ENCODE assay signal across 8 cellular contexts in genomic region chr19:2507109-2507508, GRCh38. TPM values are rescaled to one million over a fixed set of nuclear protein-coding genes. Genes with fewer than 3 reads are reported as not detected.
DNase-seq lines count a peak whose midpoint lies in the region; ATAC-seq, FAIRE-seq and TF ChIP-seq lines count a peak whose summit lies in the region.

No MANE protein-coding gene starts in this region.

- TF ChIP-seq CTCF in breast epithelium (IDR thresholded peaks at IDR 0.05), result no peak
- TF ChIP-seq CTCF in D721Med (IDR thresholded peaks at IDR 0.05; ENCODE audit: insufficient read depth, missing control alignments), result no peak

- no peaks in the 10 kb centered on the region for H3K9me3 ChIP-seq in breast epithelium

- no peak for DNase-seq in activated naive CD8-positive, alpha-beta T cell treated with anti-CD3 and anti-CD28 coated beads, Interleukin-2, amount 50 U/mL, for 24 hours
- DNase-seq in NCI-H748 (lab: John Stamatoyannopoulos, UW; ENCODE audit: unreplicated experiment), result peak; percentile 92
- DNase-seq in breast epithelium (ENCODE audit: low spot score in 2 of 2), result peak; percentile 55 to 76
- DNase-seq in naive B cell, result peak; percentile 69
- DNase-seq in NCI-H1048 (lab: John Stamatoyannopoulos, UW), result no peak
- DNase-seq in D721Med (ENCODE audit: insufficient read length, low spot score), result no peak

- peak overlapping the region; percentile 80 to 87 for H3K27ac ChIP-seq in breast epithelium

- no peaks in the 10 kb centered on the region for H3K9me3 Mint-ChIP-seq in activated naive CD8-positive, alpha-beta T cell (ENCODE audit: low read depth)
- no peaks in the 10 kb centered on the region for H3K9me3 Mint-ChIP-seq in activated naive CD8-positive, alpha-beta T cell treated with anti-CD3 and anti-CD28 coated beads, Interleukin-2, amount 50 U/mL, for 24 hours
- peaks cover 0 to 3% (median 0%) of the 10 kb centered on the region in 7 donors for H3K9me3 Mint-ChIP-seq in naive B cell

- peak overlapping the region; percentile 61 for H3K4me3 Mint-ChIP-seq in activated naive CD8-positive, alpha-beta T cell
- H3K4me3 Mint-ChIP-seq in activated naive CD8-positive, alpha-beta T cell treated with anti-CD3 and anti-CD28 coated beads, Interleukin-2, amount 50 U/mL, for 24 hours, result no peak overlapping the region
- peak overlapping the region in 4 of 8 donors; percentile 12 to 66 (median 28) for H3K4me3 Mint-ChIP-seq in naive B cell

- no peak for ATAC-seq in activated naive CD8-positive, alpha-beta T cell treated with anti-CD3 and anti-CD28 coated beads, Interleukin-2, amount 50 U/mL, for 24 hours
- ATAC-seq in naive B cell (ENCODE audit: low read depth in 2 of 2) (peak; percentile 85 to 88), HG02970 (IDR thresholded peaks at IDR 0.05; ENCODE audit: low FRiP score, unreplicated experiment) (no peak)

- peaks cover 33% of the 10 kb centered on the region for H3K4me1 Mint-ChIP-seq in activated naive CD8-positive, alpha-beta T cell (ENCODE audit: low read depth)
- peaks cover 32% of the 10 kb centered on the region for H3K4me1 Mint-ChIP-seq in activated naive CD8-positive, alpha-beta T cell treated with anti-CD3 and anti-CD28 coated beads, Interleukin-2, amount 50 U/mL, for 24 hours
- peaks cover 14 to 24% (median 19%) of the 10 kb centered on the region in 3 donors for H3K4me1 Mint-ChIP-seq in naive B cell

- no peaks in the 10 kb centered on the region for H3K27me3 ChIP-seq in breast epithelium

- H3K4me1 ChIP-seq in breast epithelium, result no peaks in the 10 kb centered on the region

- no peak overlapping the region for H3K27ac Mint-ChIP-seq in activated naive CD8-positive, alpha-beta T cell
- H3K27ac Mint-ChIP-seq in activated naive CD8-positive, alpha-beta T cell treated with anti-CD3 and anti-CD28 coated beads, Interleukin-2, amount 50 U/mL, for 24 hours, result no peak overlapping the region
- H3K27ac Mint-ChIP-seq in naive B cell, result peak overlapping the region; percentile 38 to 95 (median 91)

- no peak for TF ChIP-seq POLR2A in breast epithelium (IDR thresholded peaks at IDR 0.05)

- intact Hi-C loops in breast epithelium (cut with DNase I; ENCODE audit: low total_unique reads), result no loop called here

- no peaks in the 10 kb centered on the region for H3K36me3 Mint-ChIP-seq in activated naive CD8-positive, alpha-beta T cell
- H3K36me3 Mint-ChIP-seq in activated naive CD8-positive, alpha-beta T cell treated with anti-CD3 and anti-CD28 coated beads, Interleukin-2, amount 50 U/mL, for 24 hours (ENCODE audit: low read depth), result no peaks in the 10 kb centered on the region
- H3K36me3 Mint-ChIP-seq in naive B cell, result no peaks in the 10 kb centered on the region

- no peak for FAIRE-seq in D721Med (lab: Jason Lieb, UNC)

- H3K4me3 ChIP-seq in breast epithelium, result peak overlapping the region in 1 of 3 donors; percentile 22

- no peaks in the 10 kb centered on the region for H3K36me3 ChIP-seq in breast epithelium

- no peaks in the 10 kb centered on the region for H3K27me3 Mint-ChIP-seq in activated naive CD8-positive, alpha-beta T cell
- H3K27me3 Mint-ChIP-seq in activated naive CD8-positive, alpha-beta T cell treated with anti-CD3 and anti-CD28 coated beads, Interleukin-2, amount 50 U/mL, for 24 hours, result peaks cover 6% of the 10 kb centered on the region
- H3K27me3 Mint-ChIP-seq in naive B cell, result no peaks in the 10 kb centered on the region

RNA-seq across cellular contexts. Expression of gene GADD45B, which starts 31.2 kb away (rescaled TPM):
- total RNA-seq in breast epithelium, result 100 to 1,000 TPM; 136 to 301 (median 172) TPM
- 100 to 1,000 TPM in 3 of 6 donors, 10 to 100 TPM in 3; 40.2 to 177 (median 125) TPM for polyA plus RNA-seq in naive B cell (ENCODE audit: low read depth in 6 of 6)

RNA-seq across cellular contexts. Expression of gene LMNB2, which starts 50.4 kb away (rescaled TPM):
- total RNA-seq in breast epithelium, result 10 to 100 TPM; 13.1 to 25.2 (median 15.7) TPM
- 1 to 10 TPM; 3.2 to 5.4 (median 4.5) TPM for polyA plus RNA-seq in naive B cell (ENCODE audit: low read depth in 6 of 6)

Comparison
In these comparisons a context has a peak if more than half of its experiments do, and no peak if none do; other contexts are left out.
1. H3K27ac Mint-ChIP-seq: peak in naive B cell (6 of 6); none in activated naive CD8-positive, alpha-beta T cell (single experiment) and activated naive CD8-positive, alpha-beta T cell treated with anti-CD3 and anti-CD28 coated beads, Interleukin-2, amount 50 U/mL, for 24 hours (single experiment).
2. ATAC-seq: peak in naive B cell (2 of 2); none in activated naive CD8-positive, alpha-beta T cell treated with anti-CD3 and anti-CD28 coated beads, Interleukin-2, amount 50 U/mL, for 24 hours (single experiment) and HG02970 (single experiment).
3. DNase-seq: peak in NCI-H748 (single experiment), breast epithelium (2 of 2) and naive B cell (single experiment); none in activated naive CD8-positive, alpha-beta T cell treated with anti-CD3 and anti-CD28 coated beads, Interleukin-2, amount 50 U/mL, for 24 hours (single experiment), NCI-H1048 (single experiment) and D721Med (single experiment).